ENCODE assay signal across 18 cellular contexts in the genomic region with DNA sequence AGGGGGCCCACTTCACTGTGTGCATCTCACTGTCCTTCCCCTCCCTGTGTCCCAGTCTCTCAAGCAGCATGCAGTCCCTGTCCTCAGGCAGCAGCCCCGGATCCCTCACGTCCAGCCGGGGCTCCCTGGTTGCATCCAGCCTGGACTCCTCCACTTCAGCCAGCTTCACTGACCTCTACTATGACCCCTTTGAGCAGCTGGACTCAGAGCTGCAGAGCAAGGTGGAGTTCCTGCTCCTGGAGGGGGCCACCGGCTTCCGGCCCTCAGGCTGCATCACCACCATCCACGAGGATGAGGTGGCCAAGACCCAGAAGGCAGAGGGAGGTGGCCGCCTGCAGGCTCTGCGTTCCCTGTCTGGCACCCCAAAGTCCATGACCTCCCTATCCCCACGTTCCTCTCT.
DNase-seq lines count a peak whose midpoint lies in the region; ATAC-seq and TF ChIP-seq lines count a peak whose summit lies in the region.
"Had no signal": no experiment of that assay in that cellular context is flagged by ENCODE, and none has a peak within 500 bp of the region (broad histone marks: within the 10 kb centered on the region; RNA-seq: fewer than 3 reads in every experiment).

No MANE protein-coding gene starts in this region.

- no peaks in the 10 kb centered on the region for H3K4me1 ChIP-seq in hepatocyte (ENCODE audit: insufficient read depth)
- H3K4me1 ChIP-seq in right lobe of liver, result peaks cover 0 to 10% (median 4%) of the 10 kb centered on the region in 4 donors
- H3K4me1 ChIP-seq in psoas muscle, result no peaks in the 10 kb centered on the region
- H3K4me1 ChIP-seq: HAP-1 had no signal

- no peaks in the 10 kb centered on the region for H4K20me1 ChIP-seq in hepatocyte (ENCODE audit: insufficient read depth, poor library complexity, severe bottlenecking)

- DNase-seq in natural killer cell treated with Interleukin-12 subunit alpha and Interleukin-12 subunit beta and Interleukin-15 and Interleukin-18, amount 100 ng/mL, for 72 hours (ENCODE audit: low spot score), result no peak
- no peak for DNase-seq in natural killer cell
- DNase-seq in hepatocyte (ENCODE audit: low spot score), result no peak
- no peak for DNase-seq in right lobe of liver
- DNase-seq in psoas muscle, result no peak
- no peak for DNase-seq in activated CD4-positive, alpha-beta T cell treated with anti-CD3 and anti-CD28 coated beads for 48 hours
- DNase-seq: C1 segment of cervical spinal cord; Calu3; CD4-positive, alpha-beta memory T cell; COR-L47; DMS53; DMS79 treated with DMSO at 0.1 percent for 48 hours; GF-D8; GOT3; HFFc6 had no signal

- no peak overlapping the region for H2AFZ ChIP-seq in hepatocyte

- H3K79me2 ChIP-seq in hepatocyte, result no peaks in the 10 kb centered on the region

- H3K27me3 Mint-ChIP-seq in natural killer cell treated with Interleukin-12 subunit alpha and Interleukin-12 subunit beta and Interleukin-15 and Interleukin-18, amount 100 ng/mL, for 72 hours, result peaks cover 0 to 6% of the 10 kb centered on the region in 2 donors
- peaks cover 0 to 4% of the 10 kb centered on the region in 2 donors for H3K27me3 Mint-ChIP-seq in natural killer cell (ENCODE audit: low read depth in 2 of 2)
- H3K27me3 Mint-ChIP-seq: CD4-positive, alpha-beta memory T cell had no signal

- H3K9me2 ChIP-seq in hepatocyte (replicated peaks; ENCODE audit: insufficient read depth), result no peaks in the 10 kb centered on the region

- H3K27ac Mint-ChIP-seq in natural killer cell treated with Interleukin-12 subunit alpha and Interleukin-12 subunit beta and Interleukin-15 and Interleukin-18, amount 100 ng/mL, for 72 hours, result no peak overlapping the region
- no peak overlapping the region for H3K27ac Mint-ChIP-seq in natural killer cell
- H3K27ac Mint-ChIP-seq: CD4-positive, alpha-beta memory T cell; HFFc6 had no signal

- H3K4me1 Mint-ChIP-seq in natural killer cell treated with Interleukin-12 subunit alpha and Interleukin-12 subunit beta and Interleukin-15 and Interleukin-18, amount 100 ng/mL, for 72 hours (ENCODE audit: low read depth in 2 of 2), result peaks cover 0 to 3% of the 10 kb centered on the region in 2 donors
- no peaks in the 10 kb centered on the region for H3K4me1 Mint-ChIP-seq in natural killer cell
- H3K4me1 Mint-ChIP-seq: CD4-positive, alpha-beta memory T cell had no signal

- TF ChIP-seq POLR2A in right lobe of liver (IDR thresholded peaks at IDR 0.05), result no peak

- no peaks in the 10 kb centered on the region for H3K9me3 Mint-ChIP-seq in natural killer cell treated with Interleukin-12 subunit alpha and Interleukin-12 subunit beta and Interleukin-15 and Interleukin-18, amount 100 ng/mL, for 72 hours
- no peaks in the 10 kb centered on the region for H3K9me3 Mint-ChIP-seq in natural killer cell
- H3K9me3 Mint-ChIP-seq: HFFc6 had no signal

- H3K4me2 ChIP-seq in hepatocyte, result peak overlapping the region; percentile 32

- TF ChIP-seq CTCF in natural killer cell (IDR thresholded peaks at IDR 0.05), result no peak
- no peak for TF ChIP-seq CTCF in hepatocyte (IDR thresholded peaks at IDR 0.05; ENCODE audit: poor library complexity)
- no peak for TF ChIP-seq CTCF in right lobe of liver (IDR thresholded peaks at IDR 0.05)
- no peak for TF ChIP-seq CTCF in psoas muscle (IDR thresholded peaks at IDR 0.05)

- no peaks in the 10 kb centered on the region for H3K36me3 Mint-ChIP-seq in natural killer cell treated with Interleukin-12 subunit alpha and Interleukin-12 subunit beta and Interleukin-15 and Interleukin-18, amount 100 ng/mL, for 72 hours
- H3K36me3 Mint-ChIP-seq in natural killer cell, result no peaks in the 10 kb centered on the region
- H3K36me3 Mint-ChIP-seq: CD4-positive, alpha-beta memory T cell had no signal

- H3K4me3 ChIP-seq in hepatocyte, result no peak overlapping the region
- no peak overlapping the region for H3K4me3 ChIP-seq in right lobe of liver
- H3K4me3 ChIP-seq in psoas muscle, result no peak overlapping the region
- H3K4me3 ChIP-seq: HAP-1 had no signal

- H3K27ac ChIP-seq in hepatocyte, result no peak overlapping the region
- H3K27ac ChIP-seq in right lobe of liver, result peak overlapping the region in 1 of 3 donors; percentile 18
- H3K27ac ChIP-seq in psoas muscle, result no peak overlapping the region
- H3K27ac ChIP-seq: 22Rv1 had no signal

- no peaks in the 10 kb centered on the region for H3K27me3 ChIP-seq in hepatocyte
- H3K27me3 ChIP-seq in right lobe of liver, result no peaks in the 10 kb centered on the region
- H3K27me3 ChIP-seq in psoas muscle (ENCODE audit: insufficient read depth in 3 of 3, low read length in 2 of 3), result no peaks in the 10 kb centered on the region

- no peak overlapping the region for H3K4me3 Mint-ChIP-seq in natural killer cell treated with Interleukin-12 subunit alpha and Interleukin-12 subunit beta and Interleukin-15 and Interleukin-18, amount 100 ng/mL, for 72 hours
- no peak overlapping the region for H3K4me3 Mint-ChIP-seq in natural killer cell
- H3K4me3 Mint-ChIP-seq: CD4-positive, alpha-beta memory T cell; HFFc6 had no signal

- no peaks in the 10 kb centered on the region for H3K9me3 ChIP-seq in hepatocyte (ENCODE audit: low read depth)
- H3K9me3 ChIP-seq in right lobe of liver, result no peaks in the 10 kb centered on the region
- no peaks in the 10 kb centered on the region for H3K9me3 ChIP-seq in psoas muscle
- H3K9me3 ChIP-seq: HAP-1 had no signal

- 92% methylated on average over 5 of the region's 9 CpGs for WGBS in hepatocyte (ENCODE audit: low lambda C conversion rate, missing lambda C conversion rate)
- WGBS in right lobe of liver (ENCODE audit: insufficient coverage, low coverage, low lambda C conversion rate, missing lambda C conversion rate), result 25% methylated on average over 2 of the region's 9 CpGs
- WGBS in psoas muscle, 3 donors, result 76 to 84% (median 77%) methylated on average over 9 of the region's 9 CpGs

- intact Hi-C loops in natural killer cell (cut with micrococcal nuclease), result no loop called here
- intact Hi-C loops in right lobe of liver (cut with DNase I), result no loop called here
- intact Hi-C loops in psoas muscle (cut with DNase I), result no loop called here

- ATAC-seq in natural killer cell treated with Interleukin-12 subunit alpha and Interleukin-12 subunit beta and Interleukin-15 and Interleukin-18, amount 100 ng/mL, for 72 hours, result peak; percentile 8 to 29
- no peak for ATAC-seq in natural killer cell
- peak; percentile 28 to 44 (median 34) for ATAC-seq in right lobe of liver
- ATAC-seq in psoas muscle, result no peak
- no peak for ATAC-seq in GM21526 (IDR thresholded peaks at IDR 0.05; ENCODE audit: low FRiP score, unreplicated experiment)

- H3K36me3 ChIP-seq in hepatocyte (replicated peaks; ENCODE audit: insufficient read depth, low read depth), result no peaks in the 10 kb centered on the region
- H3K36me3 ChIP-seq in right lobe of liver, result no peaks in the 10 kb centered on the region
- no peaks in the 10 kb centered on the region for H3K36me3 ChIP-seq in psoas muscle (ENCODE audit: insufficient read depth in 1 of 2, low read depth in 1 of 2)
- H3K36me3 ChIP-seq: HAP-1 had no signal

Comparison
In these comparisons a context has a peak if more than half of its experiments do, and no peak if none do; other contexts are left out.
1. ATAC-seq: peak in natural killer cell treated with Interleukin-12 subunit alpha and Interleukin-12 subunit beta and Interleukin-15 and Interleukin-18, amount 100 ng/mL, for 72 hours (2 of 2) and right lobe of liver (4 of 4); none in natural killer cell (0 of 3), psoas muscle (0 of 4) and GM21526 (single experiment).